In the genomic region with DNA sequence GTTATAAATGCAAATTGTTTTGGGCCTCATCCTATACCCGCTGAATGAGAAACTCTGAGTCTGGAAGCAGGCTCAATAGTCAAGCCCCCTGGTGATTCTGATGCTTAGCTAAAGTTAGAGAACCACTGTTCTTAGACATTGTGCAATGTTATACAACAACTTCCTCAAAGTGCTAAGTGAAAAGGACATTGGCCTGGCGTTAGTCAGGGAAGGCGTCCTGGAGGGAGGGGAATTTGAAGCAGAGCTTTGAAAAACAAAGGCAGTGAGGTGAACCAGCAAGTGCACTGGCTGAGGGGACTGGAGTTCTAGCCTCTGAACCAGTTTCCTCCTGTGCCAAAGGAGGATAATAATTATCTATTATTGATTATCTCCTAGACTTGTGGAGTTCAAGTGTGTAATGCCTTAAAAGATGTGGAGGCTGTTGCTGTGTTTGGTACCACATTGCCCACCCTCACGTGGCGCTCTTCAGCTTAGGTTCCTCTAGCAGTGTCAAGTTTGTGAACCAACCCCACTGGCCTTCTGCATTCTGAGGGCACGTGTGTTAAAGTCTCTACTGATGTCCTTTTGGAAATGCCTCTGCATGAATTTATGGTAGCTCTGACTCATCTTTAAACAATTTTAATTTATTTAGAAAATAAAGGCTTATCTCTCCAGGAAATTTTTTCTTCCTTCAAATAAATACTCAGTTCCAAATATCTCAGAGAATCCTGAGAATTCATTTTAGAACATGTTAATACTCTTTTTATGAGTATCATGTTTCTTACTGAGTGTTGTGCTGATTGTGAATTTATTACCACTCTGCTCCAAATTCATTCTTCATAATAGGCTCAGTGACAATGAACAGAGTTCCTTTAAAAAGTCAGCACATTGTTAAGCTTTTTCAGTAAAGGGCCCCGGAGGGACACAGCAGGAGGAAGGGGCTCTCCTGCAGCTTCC, we compare ENCODE assay signal across 1 cellular context.
TF ChIP-seq lines count a peak whose summit lies in the region.

No MANE protein-coding gene starts in this region.

TF ChIP-seq in WTC11, 78 proteins besides CTCF, POLR2A, EP300 and RAD21 (continued from another document):
- TF ChIP-seq, protein P1, sequence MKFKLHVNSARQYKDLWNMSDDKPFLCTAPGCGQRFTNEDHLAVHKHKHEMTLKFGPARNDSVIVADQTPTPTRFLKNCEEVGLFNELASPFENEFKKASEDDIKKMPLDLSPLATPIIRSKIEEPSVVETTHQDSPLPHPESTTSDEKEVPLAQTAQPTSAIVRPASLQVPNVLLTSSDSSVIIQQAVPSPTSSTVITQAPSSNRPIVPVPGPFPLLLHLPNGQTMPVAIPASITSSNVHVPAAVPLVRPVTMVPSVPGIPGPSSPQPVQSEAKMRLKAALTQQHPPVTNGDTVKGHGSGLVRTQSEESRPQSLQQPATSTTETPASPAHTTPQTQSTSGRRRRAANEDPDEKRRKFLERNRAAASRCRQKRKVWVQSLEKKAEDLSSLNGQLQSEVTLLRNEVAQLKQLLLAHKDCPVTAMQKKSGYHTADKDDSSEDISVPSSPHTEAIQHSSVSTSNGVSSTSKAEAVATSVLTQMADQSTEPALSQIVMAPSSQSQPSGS (CRISPR knock-in tag; IDR thresholded peaks at IDR 0.05; ENCODE audit: borderline replicate concordance, low read depth): no peak
- TF ChIP-seq FOXJ3 (CRISPR knock-in tag; IDR thresholded peaks at IDR 0.05; ENCODE audit: borderline replicate concordance) (no peak), ZNF423 (CRISPR knock-in tag; IDR thresholded peaks at IDR 0.05) (0 out of 2 replicates have a peak, but pooled peaks have one; percentile 7)
- TF ChIP-seq, protein P2, sequence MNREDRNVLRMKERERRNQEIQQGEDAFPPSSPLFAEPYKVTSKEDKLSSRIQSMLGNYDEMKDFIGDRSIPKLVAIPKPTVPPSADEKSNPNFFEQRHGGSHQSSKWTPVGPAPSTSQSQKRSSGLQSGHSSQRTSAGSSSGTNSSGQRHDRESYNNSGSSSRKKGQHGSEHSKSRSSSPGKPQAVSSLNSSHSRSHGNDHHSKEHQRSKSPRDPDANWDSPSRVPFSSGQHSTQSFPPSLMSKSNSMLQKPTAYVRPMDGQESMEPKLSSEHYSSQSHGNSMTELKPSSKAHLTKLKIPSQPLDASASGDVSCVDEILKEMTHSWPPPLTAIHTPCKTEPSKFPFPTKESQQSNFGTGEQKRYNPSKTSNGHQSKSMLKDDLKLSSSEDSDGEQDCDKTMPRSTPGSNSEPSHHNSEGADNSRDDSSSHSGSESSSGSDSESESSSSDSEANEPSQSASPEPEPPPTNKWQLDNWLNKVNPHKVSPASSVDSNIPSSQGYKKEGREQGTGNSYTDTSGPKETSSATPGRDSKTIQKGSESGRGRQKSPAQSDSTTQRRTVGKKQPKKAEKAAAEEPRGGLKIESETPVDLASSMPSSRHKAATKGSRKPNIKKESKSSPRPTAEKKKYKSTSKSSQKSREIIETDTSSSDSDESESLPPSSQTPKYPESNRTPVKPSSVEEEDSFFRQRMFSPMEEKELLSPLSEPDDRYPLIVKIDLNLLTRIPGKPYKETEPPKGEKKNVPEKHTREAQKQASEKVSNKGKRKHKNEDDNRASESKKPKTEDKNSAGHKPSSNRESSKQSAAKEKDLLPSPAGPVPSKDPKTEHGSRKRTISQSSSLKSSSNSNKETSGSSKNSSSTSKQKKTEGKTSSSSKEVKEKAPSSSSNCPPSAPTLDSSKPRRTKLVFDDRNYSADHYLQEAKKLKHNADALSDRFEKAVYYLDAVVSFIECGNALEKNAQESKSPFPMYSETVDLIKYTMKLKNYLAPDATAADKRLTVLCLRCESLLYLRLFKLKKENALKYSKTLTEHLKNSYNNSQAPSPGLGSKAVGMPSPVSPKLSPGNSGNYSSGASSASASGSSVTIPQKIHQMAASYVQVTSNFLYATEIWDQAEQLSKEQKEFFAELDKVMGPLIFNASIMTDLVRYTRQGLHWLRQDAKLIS (CRISPR knock-in tag; IDR thresholded peaks at IDR 0.05; ENCODE audit: borderline replicate concordance): no peak
